Comparison of ENCODE assay signal across 18 cellular contexts in genomic region chr6:37319856-37320255, GRCh38. TPM values are rescaled to one million over a fixed set of nuclear protein-coding genes. Genes with fewer than 3 reads are reported as not detected.
DNase-seq lines count a peak whose midpoint lies in the region; ATAC-seq and TF ChIP-seq lines count a peak whose summit lies in the region.
"Had no signal": no experiment of that assay in that cellular context is flagged by ENCODE, and none has a peak within 500 bp of the region (broad histone marks: within the 10 kb centered on the region; RNA-seq: fewer than 3 reads in every experiment).

No MANE protein-coding gene starts in this region.

- H3K9ac ChIP-seq in SK-N-MC (ENCODE audit: insufficient read length), result no peak overlapping the region

- H3K4me3 ChIP-seq in left ventricle myocardium inferior (no peak overlapping the region), SK-N-MC (no peak overlapping the region), esophagus squamous epithelium (no peak overlapping the region)
- H3K4me3 ChIP-seq: gastroesophageal sphincter, SJCRH30, skin epidermis had no signal

- H3K27ac ChIP-seq in left ventricle myocardium inferior (replicated peaks), result peak overlapping the region; percentile 31
- H3K27ac ChIP-seq in SK-N-MC, result peak overlapping the region; percentile 56; the same call in 1 of the 2 replicates
- H3K27ac ChIP-seq in esophagus squamous epithelium, result peak overlapping the region; percentile 36 to 77 (median 64)
- H3K27ac ChIP-seq: gastroesophageal sphincter, neutrophil, SJCRH30 had no signal

- no peak for TF ChIP-seq POLR2A in esophagus squamous epithelium (IDR thresholded peaks at IDR 0.05)

- no peak for ATAC-seq in left ventricle myocardium superior
- no peak for ATAC-seq in GM21390 (IDR thresholded peaks at IDR 0.05; ENCODE audit: unreplicated experiment)
- ATAC-seq in HG02938 (IDR thresholded peaks at IDR 0.05; ENCODE audit: unreplicated experiment), result no peak
- ATAC-seq: activated naive CD4-positive, alpha-beta T cell treated with anti-CD3 and anti-CD28 coated beads, Interleukin-2, amount 50 U/mL, for 72 hours; gastroesophageal sphincter; Panc1 had no signal

- H3K9me3 ChIP-seq in left ventricle myocardium inferior (replicated peaks), result no peaks in the 10 kb centered on the region
- no peaks in the 10 kb centered on the region for H3K9me3 ChIP-seq in SK-N-MC (ENCODE audit: low read depth, low read length)
- no peaks in the 10 kb centered on the region for H3K9me3 ChIP-seq in esophagus squamous epithelium
- H3K9me3 ChIP-seq: gastroesophageal sphincter, neutrophil, SJCRH30 had no signal

- H3K4me1 ChIP-seq in left ventricle myocardium inferior (peaks cover 47% of the 10 kb centered on the region), esophagus squamous epithelium (peaks cover 0 to 65% (median 9%) of the 10 kb centered on the region in 3 donors)

- intact Hi-C loops in left ventricle myocardium inferior (cut with micrococcal nuclease), result no loop called here
- intact Hi-C loops in left ventricle myocardium superior (cut with micrococcal nuclease), result loop anchor here (10.0 kb wide), 1 partner anchor 375 kb away; the partner anchor contains the start of gene MDGA1
- intact Hi-C loops in esophagus squamous epithelium (cut with DNase I), result no loop called here

- TF ChIP-seq CTCF in left ventricle myocardium inferior (IDR thresholded peaks at IDR 0.05; ENCODE audit: borderline replicate concordance) (no peak), esophagus squamous epithelium (IDR thresholded peaks at IDR 0.05) (no peak)

- DNase-seq in left ventricle myocardium inferior, result no peak
- no peak for DNase-seq in left ventricle myocardium superior
- no peak for DNase-seq in SK-N-MC (ENCODE audit: low read depth, low spot score)
- DNase-seq in esophagus squamous epithelium (lab: John Stamatoyannopoulos, UW), result no peak
- DNase-seq in NCI-H2227 treated with DMSO at 0.1 percent for 48 hours (lab: John Stamatoyannopoulos, UW), result no peak
- DNase-seq: activated CD4-positive, alpha-beta T cell treated with anti-CD3 and anti-CD28 coated beads for 1 hour; erythroblast; MV-4-11; stimulated activated CD4-positive, alpha-beta T cell treated with anti-CD3 and anti-CD28 coated beads, Interleukin-1b, Interleukin-23, amount 100 ng/mL, for 48 hours; T-helper 1 cell had no signal

- WGBS in esophagus squamous epithelium, 2 donors, result 35 to 52% methylated on average over 1 of the region's 1 CpG

- H3K27me3 ChIP-seq in left ventricle myocardium inferior (ENCODE audit: low read depth), result no peaks in the 10 kb centered on the region
- H3K27me3 ChIP-seq in esophagus squamous epithelium, result no peaks in the 10 kb centered on the region
- H3K27me3 ChIP-seq: gastroesophageal sphincter, neutrophil, SJCRH30 had no signal

- H3K36me3 ChIP-seq in left ventricle myocardium inferior (peaks cover 67% of the 10 kb centered on the region), SK-N-MC (ENCODE audit: insufficient read depth, low read length) (peaks cover 25% of the 10 kb centered on the region), esophagus squamous epithelium (peaks cover 4 to 80% (median 11%) of the 10 kb centered on the region in 3 donors)

RNA-seq across cellular contexts. Expression of gene RNF8, which starts 33.9 kb away (rescaled TPM):
- total RNA-seq in left ventricle myocardium inferior, result 16.1 TPM
- total RNA-seq in left ventricle myocardium superior, result 15.7 TPM
- 10 to 100 TPM; 17.2 to 24.0 (median 19.7) TPM for total RNA-seq in esophagus squamous epithelium
